In the genomic region with DNA sequence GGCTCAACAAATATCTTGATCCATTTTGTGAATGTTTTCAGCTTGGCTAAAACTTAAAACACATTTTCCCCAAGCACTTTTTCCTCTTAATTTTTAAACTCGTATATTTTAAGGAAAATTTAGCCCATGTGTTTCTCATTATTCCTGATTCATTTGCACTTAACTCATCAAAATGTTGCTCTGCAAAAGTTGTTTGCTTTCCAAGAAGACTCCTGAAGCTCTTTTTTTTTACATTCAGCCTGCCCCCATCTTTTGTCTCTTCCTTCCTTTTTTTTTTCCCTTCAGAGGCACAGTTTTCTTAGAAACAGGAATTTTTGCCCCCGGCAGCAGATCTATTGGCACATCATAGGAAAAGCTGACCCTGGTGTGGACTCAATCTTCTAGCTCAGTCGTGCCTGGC, we compare ENCODE assay signal across 18 cellular contexts.
"Had no signal": no experiment of that assay in that cellular context is flagged by ENCODE, and none has a peak within 500 bp of the region (broad histone marks: within the 10 kb centered on the region; RNA-seq: fewer than 3 reads in every experiment).

No MANE protein-coding gene starts in this region.

- H3K4me3 ChIP-seq: sigmoid colon, testis had no signal

- H3K4me3 Mint-ChIP-seq: activated CD4-positive, alpha-beta T cell treated with anti-CD3 and anti-CD28 coated beads for 36 hours; activated T-helper 1 cell treated with anti-CD3 and anti-CD28 coated beads, Interleukin-12 subunit alpha, Interleukin-12 subunit beta, Interleukin-2, Interleukin-4 antibody, amounts not matched to agents 30 ng/mL and 10 ng/mL and 1 ng/mL, durations not matched to agents 14 hours and 24 hours and 36 hours; brain; stimulated activated memory B cell treated with anti-CD40 and anti-IgM and Interleukin-4, amounts not matched to agents 10 μg/mL and 1 μg/mL and 100 μg/mL, for 72 hours; type B pancreatic cell had no signal

- ATAC-seq: activated CD4-positive, alpha-beta T cell treated with anti-CD3 and anti-CD28 coated beads for 36 hours; activated naive CD4-positive, alpha-beta T cell treated with anti-CD3 and anti-CD28 coated beads, Interleukin-2, amount 50 U/mL, for 72 hours; left lobe of liver; stimulated activated memory B cell treated with anti-CD40 and anti-IgM and Interleukin-4, amounts not matched to agents 10 μg/mL and 1 μg/mL and 100 μg/mL, for 72 hours had no signal

- H3K36me3 Mint-ChIP-seq: activated naive CD4-positive, alpha-beta T cell treated with anti-CD3 and anti-CD28 coated beads, Interleukin-2, amount 50 U/mL, for 72 hours; brain; stimulated activated memory B cell treated with anti-CD40 and anti-IgM and Interleukin-4, amounts not matched to agents 10 μg/mL and 1 μg/mL and 100 μg/mL, for 72 hours; type B pancreatic cell had no signal

- H3K36me3 ChIP-seq: sigmoid colon had no signal

- H3K27me3 ChIP-seq: sigmoid colon, testis had no signal

- H3K4me1 Mint-ChIP-seq: activated CD4-positive, alpha-beta T cell treated with anti-CD3 and anti-CD28 coated beads for 36 hours; stimulated activated memory B cell treated with anti-CD40 and anti-IgM and Interleukin-4, amounts not matched to agents 10 μg/mL and 1 μg/mL and 100 μg/mL, for 72 hours had no signal

- DNase-seq: activated CD4-positive, alpha-beta T cell treated with anti-CD3 and anti-CD28 coated beads for 36 hours; activated CD4-positive, alpha-beta T cell treated with anti-CD3 and anti-CD28 coated beads, Interleukin-2, amount 50 U/mL, for 48 hours; activated gamma-delta T cell treated with Interleukin-2 at 50 U/mL for 16 hours; activated T-cell treated with anti-CD3 and anti-CD28 coated beads for 4 hours; central memory CD4-positive, alpha-beta T cell; erythroblast; midbrain; occipital lobe; posterior cingulate gyrus; sigmoid colon; stimulated activated CD4-positive, alpha-beta T cell treated with anti-CD3 and anti-CD28 coated beads, Interleukin-4, amount 100 ng/mL, for 4 hours; testis had no signal

- H3K9me3 ChIP-seq: testis had no signal

- H3K9me3 Mint-ChIP-seq: stimulated activated memory B cell treated with anti-CD40 and anti-IgM and Interleukin-4, amounts not matched to agents 10 μg/mL and 1 μg/mL and 100 μg/mL, for 72 hours; type B pancreatic cell had no signal

- H3K27me3 Mint-ChIP-seq: brain; stimulated activated memory B cell treated with anti-CD40 and anti-IgM and Interleukin-4, amounts not matched to agents 10 μg/mL and 1 μg/mL and 100 μg/mL, for 72 hours had no signal

- H3K4me1 ChIP-seq: sigmoid colon, testis had no signal

- H3K27ac Mint-ChIP-seq: activated CD4-positive, alpha-beta T cell treated with anti-CD3 and anti-CD28 coated beads for 36 hours; activated naive CD4-positive, alpha-beta T cell treated with anti-CD3 and anti-CD28 coated beads, Interleukin-2, amount 50 U/mL, for 72 hours; activated T-helper 1 cell treated with anti-CD3 and anti-CD28 coated beads, Interleukin-12 subunit alpha, Interleukin-12 subunit beta, Interleukin-2, Interleukin-4 antibody, amounts not matched to agents 30 ng/mL and 10 ng/mL and 1 ng/mL, durations not matched to agents 14 hours and 24 hours and 36 hours; stimulated activated memory B cell treated with anti-CD40 and anti-IgM and Interleukin-4, amounts not matched to agents 10 μg/mL and 1 μg/mL and 100 μg/mL, for 72 hours; type B pancreatic cell had no signal

- H3K27ac ChIP-seq: sigmoid colon, testis had no signal
